ENCODE assay signal across 19 cellular contexts in the genomic region with DNA sequence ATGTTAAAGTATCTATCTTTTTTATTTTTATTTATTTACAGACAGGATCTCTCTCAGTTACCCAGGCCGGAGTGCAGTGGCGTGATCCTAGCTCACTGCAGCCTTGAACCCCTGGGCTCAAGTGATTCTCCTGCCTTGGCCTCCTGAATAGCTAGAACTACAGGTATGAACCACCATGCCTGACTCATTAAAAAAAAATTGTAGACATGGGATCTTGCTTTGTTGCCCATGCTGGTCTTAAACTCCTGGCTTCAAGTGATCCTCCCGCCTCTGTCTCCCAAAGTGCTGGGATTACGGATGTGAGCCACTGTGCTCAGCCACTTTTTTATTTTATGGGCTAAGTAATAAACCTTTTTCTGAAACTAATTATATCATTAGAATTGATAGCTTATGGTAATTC. TPM values are rescaled to one million over a fixed set of nuclear protein-coding genes. Genes with fewer than 3 reads are reported as not detected.
DNase-seq lines count a peak whose midpoint lies in the region; ATAC-seq and TF ChIP-seq lines count a peak whose summit lies in the region.
"Had no signal": no experiment of that assay in that cellular context is flagged by ENCODE, and none has a peak within 500 bp of the region (broad histone marks: within the 10 kb centered on the region; RNA-seq: fewer than 3 reads in every experiment).

No MANE protein-coding gene starts in this region.

- peaks cover 83% of the 10 kb centered on the region for H3K4me1 Mint-ChIP-seq in activated T-cell treated with anti-CD3 and anti-CD28 coated beads, Interleukin-2, amount 50 U/mL, for 24 hours (ENCODE audit: low read depth)
- H3K4me1 Mint-ChIP-seq in natural killer cell treated with Interleukin-12 subunit alpha and Interleukin-12 subunit beta and Interleukin-15 and Interleukin-18, amount 100 ng/mL, for 72 hours (ENCODE audit: low read depth in 2 of 2) = peaks cover 31 to 40% of the 10 kb centered on the region in 2 donors
- H3K4me1 Mint-ChIP-seq: neural crest cell had no signal

- peak overlapping the region; percentile 54 for H3K4me2 ChIP-seq in DND-41 (ENCODE audit: insufficient read depth, low read length)

- no peaks in the 10 kb centered on the region for H3K9me3 ChIP-seq in DND-41 (ENCODE audit: insufficient read depth, low read length, severe bottlenecking)
- H3K9me3 ChIP-seq: transverse colon had no signal

- H4K20me1 ChIP-seq in DND-41 (ENCODE audit: insufficient read depth, low read length) = no peaks in the 10 kb centered on the region

- peaks cover 32% of the 10 kb centered on the region for H3K36me3 Mint-ChIP-seq in activated T-cell treated with anti-CD3 and anti-CD28 coated beads, Interleukin-2, amount 50 U/mL, for 24 hours (ENCODE audit: low read depth)
- peaks cover 5 to 38% of the 10 kb centered on the region in 2 donors for H3K36me3 Mint-ChIP-seq in activated naive CD4-positive, alpha-beta T cell treated with anti-CD3 and anti-CD28 coated beads, Interleukin-2, amount 50 U/mL, for 72 hours
- H3K36me3 Mint-ChIP-seq in natural killer cell treated with Interleukin-12 subunit alpha and Interleukin-12 subunit beta and Interleukin-15 and Interleukin-18, amount 100 ng/mL, for 72 hours = no peaks in the 10 kb centered on the region
- H3K36me3 Mint-ChIP-seq: WTC11 had no signal

- H3K27me3 Mint-ChIP-seq in activated T-cell treated with anti-CD3 and anti-CD28 coated beads, Interleukin-2, amount 50 U/mL, for 24 hours = no peaks in the 10 kb centered on the region
- no peaks in the 10 kb centered on the region for H3K27me3 Mint-ChIP-seq in natural killer cell treated with Interleukin-12 subunit alpha and Interleukin-12 subunit beta and Interleukin-15 and Interleukin-18, amount 100 ng/mL, for 72 hours
- H3K27me3 Mint-ChIP-seq: stimulated activated naive B cell treated with anti-CD40 and anti-IgM and Interleukin-4, amounts not matched to agents 10 μg/mL and 1 μg/mL and 100 μg/mL, for 72 hours had no signal

- peaks cover 36% of the 10 kb centered on the region for H3K79me2 ChIP-seq in DND-41 (ENCODE audit: insufficient read depth, low read length)

- peak overlapping the region; percentile 53 for H3K4me3 Mint-ChIP-seq in activated T-cell treated with anti-CD3 and anti-CD28 coated beads, Interleukin-2, amount 50 U/mL, for 24 hours
- no peak overlapping the region for H3K4me3 Mint-ChIP-seq in natural killer cell treated with Interleukin-12 subunit alpha and Interleukin-12 subunit beta and Interleukin-15 and Interleukin-18, amount 100 ng/mL, for 72 hours
- H3K4me3 Mint-ChIP-seq: neural crest cell, WTC11 had no signal

- no peaks in the 10 kb centered on the region for H3K27me3 ChIP-seq in DND-41 (ENCODE audit: insufficient read depth, low read length, poor library complexity)
- H3K27me3 ChIP-seq: transverse colon had no signal

- H3K4me3 ChIP-seq in DND-41 (ENCODE audit: low read depth in 1 of 2, low read length in 2 of 2) = no peak overlapping the region
- H3K4me3 ChIP-seq: transverse colon had no signal

- H3K4me1 ChIP-seq in DND-41 (ENCODE audit: insufficient read depth, low read length) = peaks cover 28% of the 10 kb centered on the region

- H3K9ac ChIP-seq in DND-41 (ENCODE audit: low read depth, low read length) = peak overlapping the region; percentile 41

- H3K9me3 Mint-ChIP-seq in activated T-cell treated with anti-CD3 and anti-CD28 coated beads, Interleukin-2, amount 50 U/mL, for 24 hours = no peaks in the 10 kb centered on the region
- H3K9me3 Mint-ChIP-seq in activated naive CD4-positive, alpha-beta T cell treated with anti-CD3 and anti-CD28 coated beads, Interleukin-2, amount 50 U/mL, for 72 hours = no peaks in the 10 kb centered on the region
- H3K9me3 Mint-ChIP-seq in natural killer cell treated with Interleukin-12 subunit alpha and Interleukin-12 subunit beta and Interleukin-15 and Interleukin-18, amount 100 ng/mL, for 72 hours = no peaks in the 10 kb centered on the region
- H3K9me3 Mint-ChIP-seq: neural crest cell; stimulated activated naive B cell treated with anti-CD40 and anti-IgM and Interleukin-4, amounts not matched to agents 10 μg/mL and 1 μg/mL and 100 μg/mL, for 72 hours; WTC11 had no signal

- ATAC-seq in DND-41 (ENCODE audit: insufficient read depth, low read depth) (no peak), GM21367 (IDR thresholded peaks at IDR 0.05; ENCODE audit: unreplicated experiment) (no peak)
- peak in 1 of 2 donors; percentile 30 for ATAC-seq in activated naive CD4-positive, alpha-beta T cell treated with anti-CD3 and anti-CD28 coated beads, Interleukin-2, amount 50 U/mL, for 72 hours
- ATAC-seq in natural killer cell treated with Interleukin-12 subunit alpha and Interleukin-12 subunit beta and Interleukin-15 and Interleukin-18, amount 100 ng/mL, for 72 hours = no peak
- ATAC-seq: left cardiac atrium, WTC11 had no signal

- no peak for TF ChIP-seq CTCF in DND-41 (IDR thresholded peaks at IDR 0.05; ENCODE audit: borderline replicate concordance, extremely low read depth, low read length, poor library complexity, severe bottlenecking)

- DNase-seq in activated T-cell treated with anti-CD3 and anti-CD28 coated beads, Interleukin-2, amount 50 U/mL, for 24 hours = no peak
- no peak for DNase-seq in activated T-cell treated with anti-CD3 and anti-CD28 coated beads, Interleukin-2, amount 50 U/mL, for 48 hours
- DNase-seq in DND-41 = no peak
- no peak for DNase-seq in activated naive CD4-positive, alpha-beta T cell treated with anti-CD3 and anti-CD28 coated beads, Interleukin-2, amount 50 U/mL, for 72 hours (ENCODE audit: low spot score in 2 of 2)
- DNase-seq in natural killer cell treated with Interleukin-12 subunit alpha and Interleukin-12 subunit beta and Interleukin-15 and Interleukin-18, amount 100 ng/mL, for 72 hours (ENCODE audit: low spot score) = no peak
- DNase-seq in NCI-H1930 (lab: John Stamatoyannopoulos, UW) = no peak
- DNase-seq in HPDE6-E6E7 (ENCODE audit: extremely low spot score) = no peak
- DNase-seq: activated gamma-delta T cell treated with Interleukin-2 at 50 U/mL for 16 hours; H7; left cardiac atrium; MV-4-11; NCI-H2029; NCI-H345; stimulated activated naive B cell treated with anti-CD40 and anti-IgM and Interleukin-4, amounts not matched to agents 10 μg/mL and 1 μg/mL and 100 μg/mL, for 72 hours; T-helper 9 cell; transverse colon had no signal

- H2AFZ ChIP-seq in DND-41 (ENCODE audit: low read depth, low read length) = no peak overlapping the region

- peak overlapping the region; percentile 67 for H3K27ac ChIP-seq in DND-41 (ENCODE audit: low read length)

- H3K27ac Mint-ChIP-seq in activated T-cell treated with anti-CD3 and anti-CD28 coated beads, Interleukin-2, amount 50 U/mL, for 24 hours = peak overlapping the region; percentile 88
- peak overlapping the region; percentile 85 to 92 for H3K27ac Mint-ChIP-seq in activated naive CD4-positive, alpha-beta T cell treated with anti-CD3 and anti-CD28 coated beads, Interleukin-2, amount 50 U/mL, for 72 hours
- peak overlapping the region; percentile 82 to 93 for H3K27ac Mint-ChIP-seq in natural killer cell treated with Interleukin-12 subunit alpha and Interleukin-12 subunit beta and Interleukin-15 and Interleukin-18, amount 100 ng/mL, for 72 hours
- H3K27ac Mint-ChIP-seq: WTC11 had no signal

- peaks cover 6% of the 10 kb centered on the region; the same call in 1 of the 2 replicates for H3K36me3 ChIP-seq in DND-41 (ENCODE audit: insufficient read depth, low read length)
- H3K36me3 ChIP-seq: transverse colon had no signal

RNA-seq across cellular contexts. Expression of gene MFSD6, which starts 7.1 kb away (rescaled TPM):
- 10 to 100 TPM; 18.8 to 37.5 TPM for total RNA-seq in activated naive CD4-positive, alpha-beta T cell treated with anti-CD3 and anti-CD28 coated beads, Interleukin-2, amount 50 U/mL, for 72 hours
- 10 to 100 TPM; 44.9 to 48.1 TPM for total RNA-seq in natural killer cell treated with Interleukin-12 subunit alpha and Interleukin-12 subunit beta and Interleukin-15 and Interleukin-18, amount 100 ng/mL, for 72 hours
